ENCODE assay signal across 11 cellular contexts in the genomic region with DNA sequence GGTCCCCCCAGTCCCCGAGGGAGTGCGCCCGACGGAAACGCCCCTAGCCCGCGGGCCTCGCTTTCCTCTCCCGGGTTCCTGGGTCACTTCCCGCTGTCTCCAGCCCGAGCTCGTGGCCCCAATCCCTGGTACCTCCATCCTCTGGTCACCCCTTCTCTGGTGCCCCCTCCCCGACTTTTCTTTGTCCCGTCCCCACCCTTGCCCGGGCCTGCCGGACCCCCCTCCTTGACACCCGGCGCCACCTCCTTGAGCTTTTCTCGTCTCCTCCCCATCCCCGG. TPM values are rescaled to one million over a fixed set of nuclear protein-coding genes. Genes with fewer than 3 reads are reported as not detected.
A peak's percentile ranks its signal among the peaks of the same experiment; 100 is the strongest.
DNase-seq lines count a peak whose midpoint lies in the region; ATAC-seq and TF ChIP-seq lines count a peak whose summit lies in the region.
"Had no signal": no experiment of that assay in that cellular context is flagged by ENCODE, and none has a peak within 500 bp of the region (broad histone marks: within the 10 kb centered on the region; RNA-seq: fewer than 3 reads in every experiment).

No MANE protein-coding gene starts in this region.

- peak overlapping the region; percentile 65 for H3K4me3 ChIP-seq in left ventricle myocardium inferior
- H3K4me3 ChIP-seq in mesodermal cell (ENCODE audit: extremely low read depth, insufficient read depth, low read length, poor library complexity, severe bottlenecking), result peak overlapping the region; percentile 45
- peak overlapping the region; percentile 57 for H3K4me3 ChIP-seq in urinary bladder (ENCODE audit: low read depth, low read length)

- no peak for ATAC-seq in left ventricle myocardium superior

- no peaks in the 10 kb centered on the region for H3K27me3 Mint-ChIP-seq in chondrocyte (ENCODE audit: low read depth)

- peak overlapping the region; percentile 64 for H3K4me3 Mint-ChIP-seq in chondrocyte (ENCODE audit: unreplicated experiment)

- no peaks in the 10 kb centered on the region for H3K36me3 Mint-ChIP-seq in chondrocyte (ENCODE audit: low read depth)

- H3K9me3 Mint-ChIP-seq in chondrocyte (ENCODE audit: low read depth), result no peaks in the 10 kb centered on the region
- H3K9me3 Mint-ChIP-seq: stimulated activated naive CD8-positive, alpha-beta T cell treated with anti-CD3 and anti-CD28 coated beads, Interleukin-15, Interleukin-2, amounts not matched to agents 100 ng/mL and 50 ng/mL, for 24 hours had no signal

- no peak for TF ChIP-seq CTCF in left ventricle myocardium inferior (IDR thresholded peaks at IDR 0.05; ENCODE audit: borderline replicate concordance)
- TF ChIP-seq CTCF in chondrocyte (IDR thresholded peaks at IDR 0.05), result no peak

- H3K4me1 Mint-ChIP-seq in chondrocyte (ENCODE audit: low read depth), result peaks cover 7% of the 10 kb centered on the region

- H3K27ac Mint-ChIP-seq in chondrocyte (ENCODE audit: unreplicated experiment), result no peak overlapping the region
- H3K27ac Mint-ChIP-seq: stimulated activated naive CD8-positive, alpha-beta T cell treated with anti-CD3 and anti-CD28 coated beads, Interleukin-15, Interleukin-2, amounts not matched to agents 100 ng/mL and 50 ng/mL, for 24 hours had no signal

- no peak for DNase-seq in left ventricle myocardium inferior
- no peak for DNase-seq in left ventricle myocardium superior
- DNase-seq in chondrocyte (ENCODE audit: low spot score), result no peak
- no peak for DNase-seq in inferior parietal cortex (ENCODE audit: extremely low spot score)
- DNase-seq in COLO829 (ENCODE audit: low spot score), result no peak
- no peak for DNase-seq in activated CD8-positive, alpha-beta memory T cell treated with anti-CD3 and anti-CD28 coated beads, Interleukin-2, amount 50 U/mL, for 4 hours

- H3K27ac ChIP-seq in left ventricle myocardium inferior (replicated peaks), result no peak overlapping the region
- H3K27ac ChIP-seq in mesodermal cell (ENCODE audit: low read depth, low read length, severe bottlenecking), result no peak overlapping the region
- H3K27ac ChIP-seq in urinary bladder (ENCODE audit: low read depth), result no peak overlapping the region

- H3K9me3 ChIP-seq in left ventricle myocardium inferior (replicated peaks), result no peaks in the 10 kb centered on the region
- H3K9me3 ChIP-seq in mesodermal cell (ENCODE audit: control insufficient read depth, low read length), result no peaks in the 10 kb centered on the region

- no peaks in the 10 kb centered on the region for H3K36me3 ChIP-seq in left ventricle myocardium inferior
- no peaks in the 10 kb centered on the region for H3K36me3 ChIP-seq in mesodermal cell (ENCODE audit: control insufficient read depth, insufficient read depth, low read length)
- no peaks in the 10 kb centered on the region for H3K36me3 ChIP-seq in urinary bladder (ENCODE audit: insufficient read depth)

- H3K4me1 ChIP-seq in left ventricle myocardium inferior, result peaks cover 28% of the 10 kb centered on the region
- H3K4me1 ChIP-seq in mesodermal cell (ENCODE audit: control insufficient read depth, insufficient read depth, low read length, poor library complexity, severe bottlenecking), result no peaks in the 10 kb centered on the region
- no peaks in the 10 kb centered on the region for H3K4me1 ChIP-seq in urinary bladder (ENCODE audit: insufficient read depth)

- intact Hi-C loops in left ventricle myocardium inferior (cut with micrococcal nuclease), result no loop called here
- intact Hi-C loops in left ventricle myocardium superior (cut with micrococcal nuclease), result no loop called here

- H3K27me3 ChIP-seq in left ventricle myocardium inferior (ENCODE audit: low read depth), result peaks cover 65% of the 10 kb centered on the region

- 3 to 7% methylated on average over 11 to 20 of the region's 20 CpGs for WGBS in mesodermal cell (ENCODE audit: insufficient coverage in 2 of 2), 2 experiments
- 1% methylated on average over 20 of the region's 20 CpGs for WGBS in urinary bladder

RNA-seq across cellular contexts. Expression of gene RIPPLY3, which starts 0.3 kb away (rescaled TPM):
- total RNA-seq in left ventricle myocardium inferior, result not detected
- total RNA-seq in left ventricle myocardium superior, result not detected
- total RNA-seq in chondrocyte, result 0.21 to 0.37 TPM in 2 of 3 replicates, not detected in the other
- 2.3 TPM for polyA plus RNA-seq in mesodermal cell (2013, experiment 1 of 2)
- polyA plus RNA-seq in mesodermal cell (2013, experiment 2 of 2), result 1.6 TPM
- total RNA-seq in urinary bladder, result not detected
- 0.48 TPM for polyA plus RNA-seq in urinary bladder
- total RNA-seq: mononuclear cell, RPMI7951 had no signal

RNA-seq across cellular contexts. Expression of gene HLCS, which starts 39.7 kb away (rescaled TPM):
- total RNA-seq in left ventricle myocardium inferior (5.3 TPM), left ventricle myocardium superior (6.2 TPM), chondrocyte (27.0 to 32.9 TPM (median 30.4 TPM) in 3 replicates), urinary bladder (22.9 TPM)
- 13.8 TPM for polyA plus RNA-seq in mesodermal cell (2013, experiment 1 of 2)
- 13.9 TPM for polyA plus RNA-seq in mesodermal cell (2013, experiment 2 of 2)
- polyA plus RNA-seq in urinary bladder, result 8.6 TPM
